ENCODE assay signal across 31 cellular contexts in the genomic region with DNA sequence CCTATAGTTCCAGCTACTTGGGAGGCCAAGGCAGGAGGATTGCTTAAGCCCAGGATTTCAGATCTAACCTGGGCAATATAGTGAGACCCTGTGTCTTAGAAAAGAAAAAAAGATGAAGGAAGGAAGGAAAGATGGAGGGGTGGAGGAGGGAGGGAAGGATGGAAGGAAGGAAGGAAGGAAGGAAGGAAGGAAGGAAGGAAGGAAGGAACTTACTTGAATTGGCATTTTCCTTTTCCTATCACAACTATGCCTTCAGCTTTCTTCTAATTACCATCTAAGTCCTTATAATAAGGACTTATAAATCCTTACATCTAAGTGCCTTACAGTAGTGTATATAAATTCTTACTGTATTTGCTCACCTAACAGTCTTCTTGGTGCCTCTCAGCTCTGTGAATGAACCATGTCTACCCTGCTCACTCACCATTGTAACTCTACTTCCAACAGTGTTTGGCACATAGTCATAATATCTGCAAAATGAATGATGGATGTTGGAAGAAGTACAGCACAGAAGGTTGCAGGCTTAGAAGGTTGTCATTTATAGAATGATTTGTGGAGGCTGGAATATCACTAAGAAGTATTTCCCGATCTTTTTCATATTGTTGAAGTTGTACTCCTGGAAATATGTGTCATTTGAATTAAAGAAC.
"Had no signal": no experiment of that assay in that cellular context is flagged by ENCODE, and none has a peak within 500 bp of the region (broad histone marks: within the 10 kb centered on the region; RNA-seq: fewer than 3 reads in every experiment).

No MANE protein-coding gene starts in this region.

- H3K27ac Mint-ChIP-seq: activated CD4-positive, alpha-beta memory T cell treated with anti-CD3 and anti-CD28 coated beads, Interleukin-2, amount 10 ng/mL, durations not matched to agents 7 days and 5 days; activated CD8-positive, alpha-beta memory T cell treated with anti-CD3 and anti-CD28 coated beads, Interleukin-2, amount 10 ng/mL, durations not matched to agents 7 days and 5 days; activated naive CD4-positive, alpha-beta T cell treated with anti-CD3 and anti-CD28 coated beads, Interleukin-2, amount 50 U/mL, for 24 hours; activated naive CD8-positive, alpha-beta T cell treated with anti-CD3 and anti-CD28 coated beads, Interleukin-2, amount 10 ng/mL, durations not matched to agents 7 days and 5 days; activated T-helper 2 cell treated with anti-CD3 and anti-CD28 coated beads, Interferon-gamma antibody, Interleukin-2, Interleukin-4, amounts not matched to agents 10 μg/mL and 5 μg/mL and 100 μg/mL, durations not matched to agents 14 hours and 24 hours and 36 hours had no signal

- H3K27ac ChIP-seq: PC-9, RWPE1 had no signal

- H3K9me3 Mint-ChIP-seq: activated CD4-positive, alpha-beta memory T cell treated with anti-CD3 and anti-CD28 coated beads, Interleukin-2, amount 10 ng/mL, durations not matched to agents 7 days and 5 days; activated naive CD4-positive, alpha-beta T cell treated with anti-CD3 and anti-CD28 coated beads, Interleukin-2, amount 50 U/mL, for 24 hours; activated naive CD8-positive, alpha-beta T cell treated with anti-CD3 and anti-CD28 coated beads, Interleukin-2, amount 10 ng/mL, durations not matched to agents 7 days and 5 days; activated T-helper 2 cell treated with anti-CD3 and anti-CD28 coated beads, Interferon-gamma antibody, Interleukin-2, Interleukin-4, amounts not matched to agents 10 μg/mL and 5 μg/mL and 100 μg/mL, durations not matched to agents 14 hours and 24 hours and 36 hours had no signal

- H3K36me3 Mint-ChIP-seq: activated CD8-positive, alpha-beta memory T cell treated with anti-CD3 and anti-CD28 coated beads, Interleukin-2, amount 10 ng/mL, durations not matched to agents 7 days and 5 days; activated naive CD4-positive, alpha-beta T cell treated with anti-CD3 and anti-CD28 coated beads, Interleukin-2, amount 50 U/mL, for 24 hours; activated naive CD8-positive, alpha-beta T cell treated with anti-CD3 and anti-CD28 coated beads, Interleukin-2, amount 10 ng/mL, durations not matched to agents 7 days and 5 days; brain had no signal

- H3K4me3 ChIP-seq: adrenal gland, K562, PC-9 had no signal

- DNase-seq: activated CD4-positive, alpha-beta memory T cell treated with anti-CD3 and anti-CD28 coated beads, Interleukin-2, amount 10 ng/mL, durations not matched to agents 7 days and 5 days; activated CD4-positive, alpha-beta T cell treated with anti-CD3 and anti-CD28 coated beads for 1 hour; activated CD4-positive, alpha-beta T cell treated with anti-CD3 and anti-CD28 coated beads for 48 hours; activated CD4-positive, CD25-positive, alpha-beta regulatory T cell; activated CD8-positive, alpha-beta memory T cell treated with anti-CD3 and anti-CD28 coated beads for 24 hours; activated CD8-positive, alpha-beta memory T cell treated with anti-CD3 and anti-CD28 coated beads, Interleukin-2, amount 10 ng/mL, durations not matched to agents 7 days and 5 days; activated CD8-positive, alpha-beta memory T cell treated with anti-CD3 and anti-CD28 coated beads, Interleukin-2, amount 50 U/mL, for 48 hours; activated gamma-delta T cell; activated naive CD4-positive, alpha-beta T cell treated with Interleukin-2 at 50 U/mL for 16 hours; activated naive CD8-positive, alpha-beta T cell treated with anti-CD3 and anti-CD28 coated beads, Interleukin-2, amount 10 ng/mL, durations not matched to agents 7 days and 5 days; adrenal gland; NCI-H1105; NCI-H1436; NCI-H1694; NCI-H1930; NCI-H2107; NCI-H2171; NCI-H446 treated with DMSO at 0.1 percent for 48 hours; NCI-H524; NCI-H748 treated with DMSO at 0.1 percent for 48 hours; NK-92 treated with Interleukin-12 subunit alpha and Interleukin-12 subunit beta, amount 100 ng/mL, for 24 hours; PC-9; T1000; WERI-Rb-1 had no signal

- H3K9me3 ChIP-seq: adrenal gland had no signal

- H3K36me3 ChIP-seq: adrenal gland, WERI-Rb-1 had no signal

- H3K27me3 ChIP-seq: adrenal gland had no signal

- H3K4me3 Mint-ChIP-seq: activated CD4-positive, alpha-beta memory T cell treated with anti-CD3 and anti-CD28 coated beads, Interleukin-2, amount 10 ng/mL, durations not matched to agents 7 days and 5 days; activated CD8-positive, alpha-beta memory T cell treated with anti-CD3 and anti-CD28 coated beads, Interleukin-2, amount 10 ng/mL, durations not matched to agents 7 days and 5 days; activated naive CD4-positive, alpha-beta T cell treated with anti-CD3 and anti-CD28 coated beads, Interleukin-2, amount 50 U/mL, for 24 hours; activated naive CD8-positive, alpha-beta T cell treated with anti-CD3 and anti-CD28 coated beads, Interleukin-2, amount 10 ng/mL, durations not matched to agents 7 days and 5 days; brain; central memory CD8-positive, alpha-beta T cell had no signal

- H3K4me1 Mint-ChIP-seq: activated CD4-positive, alpha-beta memory T cell treated with anti-CD3 and anti-CD28 coated beads, Interleukin-2, amount 10 ng/mL, durations not matched to agents 7 days and 5 days; activated CD8-positive, alpha-beta memory T cell treated with anti-CD3 and anti-CD28 coated beads, Interleukin-2, amount 10 ng/mL, durations not matched to agents 7 days and 5 days; activated naive CD4-positive, alpha-beta T cell treated with anti-CD3 and anti-CD28 coated beads, Interleukin-2, amount 50 U/mL, for 24 hours; activated naive CD8-positive, alpha-beta T cell treated with anti-CD3 and anti-CD28 coated beads, Interleukin-2, amount 10 ng/mL, durations not matched to agents 7 days and 5 days; central memory CD8-positive, alpha-beta T cell had no signal

- H3K27me3 Mint-ChIP-seq: activated CD8-positive, alpha-beta memory T cell treated with anti-CD3 and anti-CD28 coated beads, Interleukin-2, amount 10 ng/mL, durations not matched to agents 7 days and 5 days; activated naive CD4-positive, alpha-beta T cell treated with anti-CD3 and anti-CD28 coated beads, Interleukin-2, amount 50 U/mL, for 24 hours; activated naive CD8-positive, alpha-beta T cell treated with anti-CD3 and anti-CD28 coated beads, Interleukin-2, amount 10 ng/mL, durations not matched to agents 7 days and 5 days; brain; central memory CD8-positive, alpha-beta T cell had no signal

- ATAC-seq: activated CD8-positive, alpha-beta memory T cell treated with anti-CD3 and anti-CD28 coated beads, Interleukin-2, amount 10 ng/mL, durations not matched to agents 7 days and 5 days; K562; Right ventricle myocardium inferior had no signal
